Comparison of ENCODE assay signal across 14 cellular contexts in the genomic region with DNA sequence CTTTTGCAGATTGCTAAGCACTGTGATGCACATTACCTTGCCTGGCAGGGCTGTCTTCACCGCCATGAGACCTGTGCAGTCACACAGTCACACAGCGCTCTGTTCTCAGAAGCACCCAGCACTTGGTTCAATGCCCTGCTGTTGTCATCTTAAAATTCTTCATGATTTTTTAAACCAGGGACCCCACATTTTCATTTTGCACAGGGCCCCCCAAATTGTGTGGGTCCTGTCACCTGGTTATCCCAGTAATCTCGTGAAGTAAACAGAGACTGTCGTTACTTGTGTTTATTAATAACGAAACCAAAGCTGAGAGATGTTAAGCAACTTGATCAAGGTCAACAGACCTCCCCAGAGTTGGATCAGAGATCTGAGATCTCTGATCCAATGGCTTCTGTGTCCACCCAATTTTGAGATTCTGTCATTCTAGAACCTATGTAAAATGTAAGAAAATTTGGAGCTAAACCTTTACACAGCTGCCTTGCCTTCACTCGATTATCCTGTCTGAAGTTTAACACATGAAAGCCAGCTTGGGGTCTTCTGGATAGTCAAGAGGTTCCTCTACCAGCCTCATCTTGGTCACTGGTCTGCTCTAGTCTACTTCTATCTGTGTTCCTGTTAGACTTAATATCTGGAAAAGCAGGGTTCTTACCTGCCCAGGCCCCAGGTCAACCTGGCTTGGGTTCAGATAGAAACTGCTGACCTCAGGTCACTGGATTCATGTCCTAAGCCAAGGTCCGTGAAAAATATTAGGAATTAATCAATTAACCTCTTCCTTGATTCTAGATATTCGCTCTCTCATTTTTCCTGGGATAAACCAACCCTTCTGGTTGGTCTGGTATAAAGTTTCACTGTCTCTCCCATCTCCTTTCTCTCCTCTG. TPM values are rescaled to one million over a fixed set of nuclear protein-coding genes. Genes with fewer than 3 reads are reported as not detected.
DNase-seq lines count a peak whose midpoint lies in the region; ATAC-seq and TF ChIP-seq lines count a peak whose summit lies in the region.
"Had no signal": no experiment of that assay in that cellular context is flagged by ENCODE, and none has a peak within 500 bp of the region (broad histone marks: within the 10 kb centered on the region; RNA-seq: fewer than 3 reads in every experiment).

No MANE protein-coding gene starts in this region.

- TF ChIP-seq POLR2A in right lobe of liver (IDR thresholded peaks at IDR 0.05), result no peak

- CTCF ChIA-PET in CD8-positive, alpha-beta T cell (lab: Charles Lee), result interaction anchor here (1.8 to 2.7 kb wide), 2 partner anchors 17 to 35 kb away, joined by 3 to 10 read pairs; no protein-coding TSS in a partner anchor

- no peak for TF ChIP-seq CTCF in CD8-positive, alpha-beta T cell (IDR thresholded peaks at IDR 0.05)
- TF ChIP-seq CTCF in right lobe of liver (IDR thresholded peaks at IDR 0.05), result no peak

- H3K27ac ChIP-seq in CD8-positive, alpha-beta T cell (ENCODE audit: low read depth, low read length), result no peak overlapping the region
- H3K27ac ChIP-seq in right lobe of liver, result peak overlapping the region; percentile 30 to 84 (median 70)
- H3K27ac ChIP-seq: adrenal gland, vagina had no signal

- 45% methylated on average over 8 of the region's 8 CpGs for WGBS in right lobe of liver (ENCODE audit: insufficient coverage, low coverage, low lambda C conversion rate, missing lambda C conversion rate)

- peak overlapping the region; percentile 61 for H3K4me3 Mint-ChIP-seq in CD8-positive, alpha-beta T cell
- H3K4me3 Mint-ChIP-seq in T-helper 2 cell treated with Interferon-gamma antibody and Interleukin-4, amounts not matched to agents 5 μg/mL and 100 μg/mL, for 36 hours, result peak overlapping the region; percentile 13

- H3K4me1 Mint-ChIP-seq in CD8-positive, alpha-beta T cell (ENCODE audit: low read depth), result peaks cover 72% of the 10 kb centered on the region
- H3K4me1 Mint-ChIP-seq in T-helper 2 cell treated with Interferon-gamma antibody and Interleukin-4, amounts not matched to agents 5 μg/mL and 100 μg/mL, for 36 hours (ENCODE audit: low read depth), result peaks cover 27% of the 10 kb centered on the region

- H3K4me1 ChIP-seq in CD8-positive, alpha-beta T cell (ENCODE audit: insufficient read depth, low read length), result peaks cover 40% of the 10 kb centered on the region
- H3K4me1 ChIP-seq in right lobe of liver, result peaks cover 0 to 25% (median 6%) of the 10 kb centered on the region in 4 donors
- H3K4me1 ChIP-seq: adrenal gland, BE2C had no signal

- intact Hi-C loops in CD8-positive, alpha-beta T cell (cut with DNase I, micrococcal nuclease), result no loop called here
- intact Hi-C loops in right lobe of liver (cut with DNase I), result no loop called here

- peak overlapping the region; percentile 93 for H3K27ac Mint-ChIP-seq in CD8-positive, alpha-beta T cell
- H3K27ac Mint-ChIP-seq in T-helper 2 cell treated with Interferon-gamma antibody and Interleukin-4, amounts not matched to agents 5 μg/mL and 100 μg/mL, for 36 hours, result peak overlapping the region; percentile 32

- H3K27me3 ChIP-seq in CD8-positive, alpha-beta T cell (ENCODE audit: insufficient read depth, low read length), result no peaks in the 10 kb centered on the region
- H3K27me3 ChIP-seq in right lobe of liver, result no peaks in the 10 kb centered on the region
- H3K27me3 ChIP-seq: adrenal gland, BE2C, vagina had no signal

- POLR2A ChIA-PET in CD8-positive, alpha-beta T cell (lab: Charles Lee), result interaction anchor here (1.1 to 2.1 kb wide), 5 partner anchors 8 to 32 kb away, joined by 3 to 8 read pairs (median 4); no protein-coding TSS in a partner anchor

- H3K9me3 ChIP-seq in CD8-positive, alpha-beta T cell (ENCODE audit: low read length), result no peaks in the 10 kb centered on the region
- H3K9me3 ChIP-seq in right lobe of liver, result no peaks in the 10 kb centered on the region
- H3K9me3 ChIP-seq: adrenal gland, BE2C, vagina had no signal

- H3K4me3 ChIP-seq in CD8-positive, alpha-beta T cell (ENCODE audit: low read depth, low read length), result no peak overlapping the region
- peak overlapping the region in 1 of 3 donors; percentile 3 for H3K4me3 ChIP-seq in right lobe of liver
- H3K4me3 ChIP-seq: adrenal gland, vagina had no signal

- H3K27me3 Mint-ChIP-seq in CD8-positive, alpha-beta T cell (ENCODE audit: low read depth), result no peaks in the 10 kb centered on the region
- peaks cover 16% of the 10 kb centered on the region for H3K27me3 Mint-ChIP-seq in T-helper 2 cell treated with Interferon-gamma antibody and Interleukin-4, amounts not matched to agents 5 μg/mL and 100 μg/mL, for 36 hours (ENCODE audit: low read depth)

- H3K36me3 Mint-ChIP-seq in CD8-positive, alpha-beta T cell, result no peaks in the 10 kb centered on the region
- no peaks in the 10 kb centered on the region for H3K36me3 Mint-ChIP-seq in T-helper 2 cell treated with Interferon-gamma antibody and Interleukin-4, amounts not matched to agents 5 μg/mL and 100 μg/mL, for 36 hours (ENCODE audit: low read depth)

- DNase-seq in CD8-positive, alpha-beta T cell, result no peak
- DNase-seq in T-helper 2 cell treated with Interferon-gamma antibody and Interleukin-4, amounts not matched to agents 5 μg/mL and 100 μg/mL, for 36 hours (ENCODE audit: low spot score), result no peak
- no peak for DNase-seq in right lobe of liver
- DNase-seq in DMS53 (lab: John Stamatoyannopoulos, UW), result no peak
- DNase-seq: adrenal gland; BE2C; DMS153; NCI-H345; right cardiac atrium; stimulated activated CD4-positive, alpha-beta T cell treated with anti-CD3 and anti-CD28 coated beads, Interleukin-2, amount 100 ng/mL, for 48 hours had no signal

- H3K36me3 ChIP-seq in CD8-positive, alpha-beta T cell (ENCODE audit: insufficient read depth, low read length), result no peaks in the 10 kb centered on the region
- no peaks in the 10 kb centered on the region for H3K36me3 ChIP-seq in right lobe of liver
- H3K36me3 ChIP-seq: adrenal gland, BE2C, vagina had no signal

- ATAC-seq in CD8-positive, alpha-beta T cell, result peak; percentile 62
- ATAC-seq in GM18867 (IDR thresholded peaks at IDR 0.05; ENCODE audit: unreplicated experiment), result peak; percentile 44
- ATAC-seq in right lobe of liver, result peak; percentile 67 to 81 (median 70)
- ATAC-seq in GM21619 (IDR thresholded peaks at IDR 0.05; ENCODE audit: unreplicated experiment), result no peak
- ATAC-seq in HG02798 (IDR thresholded peaks at IDR 0.05; ENCODE audit: poor library complexity, unreplicated experiment), result no peak
- ATAC-seq: right cardiac atrium had no signal

- no peaks in the 10 kb centered on the region for H3K9me3 Mint-ChIP-seq in CD8-positive, alpha-beta T cell
- no peaks in the 10 kb centered on the region for H3K9me3 Mint-ChIP-seq in T-helper 2 cell treated with Interferon-gamma antibody and Interleukin-4, amounts not matched to agents 5 μg/mL and 100 μg/mL, for 36 hours

RNA-seq across cellular contexts. Expression of a gene that starts 13.7 kb away (rescaled TPM):
- 10 to 100 TPM; 84.7 to 85.7 TPM for total RNA-seq in CD8-positive, alpha-beta T cell
- 100 to 1,000 TPM in 2 of 6 experiments, 10 to 100 TPM in 4; 61.9 to 167 (median 84.4) TPM for total RNA-seq in right lobe of liver

Comparison
In these comparisons a context has a peak if more than half of its experiments do, and no peak if none do; other contexts are left out.
1. ATAC-seq: peak in CD8-positive, alpha-beta T cell (single experiment), GM18867 (single experiment) and right lobe of liver (4 of 4); none in GM21619 (single experiment) and HG02798 (single experiment).